1 cellular context compared by ENCODE assay signal in genomic region chr20:35284267-35284991, GRCh38.
A peak's percentile ranks its signal among the peaks of the same experiment; 100 is the strongest.
TF ChIP-seq lines count a peak whose summit lies in the region.

Gene EIF6, minus strand, starts transcription at chr20:35284772. Its CDS starts 285 bp downstream, at chr20:35284487.

TF ChIP-seq in K562, 482 proteins besides CTCF, POLR2A, EP300 and RAD21 (continued from another document and continues in another):
- TF ChIP-seq PHF20 (IDR thresholded peaks at IDR 0.05; ENCODE audit: partially characterized antibody) (peak; percentile 84), FOXK2 (conservative IDR thresholded peaks at IDR 0.05 in 1 of 2, IDR thresholded peaks at IDR 0.05 in 1 of 2; ENCODE audit: low read depth in 2 of 2) (peak in 1 of 2 experiments; percentile 41; a peak in 1 of 4 replicates), NR2C1 (IDR thresholded peaks at IDR 0.05) (no peak), NR2C1 (tag; IDR thresholded peaks at IDR 0.05) (peak; percentile 58; the same call in 1 of the 2 replicates), TGIF2 (CRISPR knock-in tag; IDR thresholded peaks at IDR 0.05) (0 out of 2 replicates have a peak, but pooled peaks have one; percentile 37), ETV6 (IDR thresholded peaks at IDR 0.05; ENCODE audit: borderline replicate concordance in 1 of 2, low read depth in 2 of 2, low read length in 1 of 2) (peak in 1 of 2 experiments; percentile 67; a peak in 3 of 4 replicates), ETV6 (CRISPR knock-in tag; IDR thresholded peaks at IDR 0.05; ENCODE audit: borderline replicate concordance) (no peak), PCBP1 (IDR thresholded peaks at IDR 0.05; ENCODE audit: low read depth, low read length, poor library complexity, severe bottlenecking) (peak; percentile 58), BCOR (IDR thresholded peaks at IDR 0.05) (0 out of 2 replicates have a peak, but pooled peaks have one; percentile 6), CSDE1 (IDR thresholded peaks at IDR 0.05) (no peak), ID3 (CRISPR knock-in tag; IDR thresholded peaks at IDR 0.05) (no peak), ID3 (tag; IDR thresholded peaks at IDR 0.05) (no peak), YY1 (IDR thresholded peaks at IDR 0.05; ENCODE audit: borderline replicate concordance in 1 of 3, control insufficient read depth in 1 of 3, extremely low read depth in 1 of 3, insufficient read depth in 3 of 3, insufficient read length in 1 of 3, insufficient replicate concordance in 2 of 3, low read depth in 1 of 3, low read length in 2 of 3) (peak in 1 of 3 experiments; percentile 31), ZNF175 (CRISPR knock-in tag; IDR thresholded peaks at IDR 0.05; ENCODE audit: low read depth) (no peak), CTBP1 (IDR thresholded peaks at IDR 0.05; ENCODE audit: borderline replicate concordance) (0 out of 2 replicates have a peak, but pooled peaks have one; percentile 24), SMAD1 (IDR thresholded peaks at IDR 0.05; ENCODE audit: low read depth, low read length, partially characterized antibody) (peak; percentile 62), NCOA4 (IDR thresholded peaks at IDR 0.05; ENCODE audit: partially characterized antibody) (no peak), ETV1 (tag; conservative IDR thresholded peaks at IDR 0.05; ENCODE audit: low read depth) (peak; percentile 77), THRAP3 (IDR thresholded peaks at IDR 0.05; ENCODE audit: borderline replicate concordance) (no peak), DPF2 (IDR thresholded peaks at IDR 0.05) (no peak), SP2 (IDR thresholded peaks at IDR 0.05; ENCODE audit: extremely low read depth, low read depth, low read length, poor library complexity, severe bottlenecking) (peak; percentile 97), ZNF584 (CRISPR knock-in tag; IDR thresholded peaks at IDR 0.05; ENCODE audit: low read depth) (no peak), NRF1 (conservative IDR thresholded peaks at IDR 0.05 in 1 of 2, IDR thresholded peaks at IDR 0.05 in 1 of 2) (peak; percentile 73 to 77), ZC3H4 (CRISPR knock-in tag; IDR thresholded peaks at IDR 0.05; ENCODE audit: borderline replicate concordance) (peak; percentile 66; the same call in 1 of the 2 replicates), TBP (optimal IDR thresholded peaks at IDR 0.05; ENCODE audit: low read depth, low read length) (peak; percentile 79), TAF7 (tag; IDR thresholded peaks at IDR 0.05) (0 out of 2 replicates have a peak, but pooled peaks have one; percentile 9), BHLHE40 (IDR thresholded peaks at IDR 0.05; ENCODE audit: low read length) (peak; percentile 32; the same call in 1 of the 2 replicates), ZNF232 (CRISPR knock-in tag; IDR thresholded peaks at IDR 0.05) (0 out of 2 replicates have a peak, but pooled peaks have one; percentile 23), SAFB (IDR thresholded peaks at IDR 0.05; ENCODE audit: borderline replicate concordance, low read depth, low read length) (no peak), MEIS2 (IDR thresholded peaks at IDR 0.05; ENCODE audit: partially characterized antibody) (peak; percentile 70), SNIP1 (IDR thresholded peaks at IDR 0.05; ENCODE audit: low read depth) (peak; percentile 87), JUND (IDR thresholded peaks at IDR 0.05; ENCODE audit: borderline replicate concordance, low read depth, low read length) (peak; percentile 40), JUND (tag; IDR thresholded peaks at IDR 0.05; ENCODE audit: borderline replicate concordance, low read depth, low read length) (no peak; the same call in 2 of the 3 replicates), KLF10 (CRISPR knock-in tag; IDR thresholded peaks at IDR 0.05) (no peak), MTA2 (IDR thresholded peaks at IDR 0.05; ENCODE audit: low read depth) (no peak), MYBL2 (IDR thresholded peaks at IDR 0.05; ENCODE audit: low read depth) (no peak), MYBL2 (CRISPR knock-in tag; IDR thresholded peaks at IDR 0.05; ENCODE audit: borderline replicate concordance) (no peak), ELF1 (tag; IDR thresholded peaks at IDR 0.05) (peak; percentile 95), MAZ (CRISPR knock-in tag; conservative IDR thresholded peaks at IDR 0.05 in 1 of 2, IDR thresholded peaks at IDR 0.05 in 1 of 2) (peak; percentile 68 to 92), SMARCB1 (IDR thresholded peaks at IDR 0.05; ENCODE audit: insufficient read length, low read depth) (no peak), SREBF2 (CRISPR knock-in tag; IDR thresholded peaks at IDR 0.05) (no peak), HNRNPLL (IDR thresholded peaks at IDR 0.05; ENCODE audit: low read depth, low read length, poor library complexity, severe bottlenecking) (peak; percentile 21), ZNF253 (CRISPR knock-in tag; conservative IDR thresholded peaks at IDR 0.05) (no peak), RCOR1 (IDR thresholded peaks at IDR 0.05; ENCODE audit: borderline replicate concordance in 1 of 2, low read depth in 2 of 2, low read length in 2 of 2) (peak in 1 of 2 experiments; percentile 40; a peak in 1 of 4 replicates), CCNT2 (IDR thresholded peaks at IDR 0.05; ENCODE audit: borderline replicate concordance, extremely low read depth, insufficient read length, low read depth, low read length) (peak; percentile 13), SMAD4 (CRISPR knock-in tag; conservative IDR thresholded peaks at IDR 0.05) (peak; percentile 75)
- TF ChIP-seq, protein P1, sequence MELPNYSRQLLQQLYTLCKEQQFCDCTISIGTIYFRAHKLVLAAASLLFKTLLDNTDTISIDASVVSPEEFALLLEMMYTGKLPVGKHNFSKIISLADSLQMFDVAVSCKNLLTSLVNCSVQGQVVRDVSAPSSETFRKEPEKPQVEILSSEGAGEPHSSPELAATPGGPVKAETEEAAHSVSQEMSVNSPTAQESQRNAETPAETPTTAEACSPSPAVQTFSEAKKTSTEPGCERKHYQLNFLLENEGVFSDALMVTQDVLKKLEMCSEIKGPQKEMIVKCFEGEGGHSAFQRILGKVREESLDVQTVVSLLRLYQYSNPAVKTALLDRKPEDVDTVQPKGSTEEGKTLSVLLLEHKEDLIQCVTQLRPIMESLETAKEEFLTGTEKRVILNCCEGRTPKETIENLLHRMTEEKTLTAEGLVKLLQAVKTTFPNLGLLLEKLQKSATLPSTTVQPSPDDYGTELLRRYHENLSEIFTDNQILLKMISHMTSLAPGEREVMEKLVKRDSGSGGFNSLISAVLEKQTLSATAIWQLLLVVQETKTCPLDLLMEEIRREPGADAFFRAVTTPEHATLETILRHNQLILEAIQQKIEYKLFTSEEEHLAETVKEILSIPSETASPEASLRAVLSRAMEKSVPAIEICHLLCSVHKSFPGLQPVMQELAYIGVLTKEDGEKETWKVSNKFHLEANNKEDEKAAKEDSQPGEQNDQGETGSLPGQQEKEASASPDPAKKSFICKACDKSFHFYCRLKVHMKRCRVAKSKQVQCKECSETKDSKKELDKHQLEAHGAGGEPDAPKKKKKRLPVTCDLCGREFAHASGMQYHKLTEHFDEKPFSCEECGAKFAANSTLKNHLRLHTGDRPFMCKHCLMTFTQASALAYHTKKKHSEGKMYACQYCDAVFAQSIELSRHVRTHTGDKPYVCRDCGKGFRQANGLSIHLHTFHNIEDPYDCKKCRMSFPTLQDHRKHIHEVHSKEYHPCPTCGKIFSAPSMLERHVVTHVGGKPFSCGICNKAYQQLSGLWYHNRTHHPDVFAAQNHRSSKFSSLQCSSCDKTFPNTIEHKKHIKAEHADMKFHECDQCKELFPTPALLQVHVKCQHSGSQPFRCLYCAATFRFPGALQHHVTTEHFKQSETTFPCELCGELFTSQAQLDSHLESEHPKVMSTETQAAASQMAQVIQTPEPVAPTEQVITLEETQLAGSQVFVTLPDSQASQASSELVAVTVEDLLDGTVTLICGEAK (IDR thresholded peaks at IDR 0.05): peak; percentile 95
- TF ChIP-seq, protein P1 (CRISPR knock-in tag; IDR thresholded peaks at IDR 0.05): no peak
- TF ChIP-seq, protein P2, sequence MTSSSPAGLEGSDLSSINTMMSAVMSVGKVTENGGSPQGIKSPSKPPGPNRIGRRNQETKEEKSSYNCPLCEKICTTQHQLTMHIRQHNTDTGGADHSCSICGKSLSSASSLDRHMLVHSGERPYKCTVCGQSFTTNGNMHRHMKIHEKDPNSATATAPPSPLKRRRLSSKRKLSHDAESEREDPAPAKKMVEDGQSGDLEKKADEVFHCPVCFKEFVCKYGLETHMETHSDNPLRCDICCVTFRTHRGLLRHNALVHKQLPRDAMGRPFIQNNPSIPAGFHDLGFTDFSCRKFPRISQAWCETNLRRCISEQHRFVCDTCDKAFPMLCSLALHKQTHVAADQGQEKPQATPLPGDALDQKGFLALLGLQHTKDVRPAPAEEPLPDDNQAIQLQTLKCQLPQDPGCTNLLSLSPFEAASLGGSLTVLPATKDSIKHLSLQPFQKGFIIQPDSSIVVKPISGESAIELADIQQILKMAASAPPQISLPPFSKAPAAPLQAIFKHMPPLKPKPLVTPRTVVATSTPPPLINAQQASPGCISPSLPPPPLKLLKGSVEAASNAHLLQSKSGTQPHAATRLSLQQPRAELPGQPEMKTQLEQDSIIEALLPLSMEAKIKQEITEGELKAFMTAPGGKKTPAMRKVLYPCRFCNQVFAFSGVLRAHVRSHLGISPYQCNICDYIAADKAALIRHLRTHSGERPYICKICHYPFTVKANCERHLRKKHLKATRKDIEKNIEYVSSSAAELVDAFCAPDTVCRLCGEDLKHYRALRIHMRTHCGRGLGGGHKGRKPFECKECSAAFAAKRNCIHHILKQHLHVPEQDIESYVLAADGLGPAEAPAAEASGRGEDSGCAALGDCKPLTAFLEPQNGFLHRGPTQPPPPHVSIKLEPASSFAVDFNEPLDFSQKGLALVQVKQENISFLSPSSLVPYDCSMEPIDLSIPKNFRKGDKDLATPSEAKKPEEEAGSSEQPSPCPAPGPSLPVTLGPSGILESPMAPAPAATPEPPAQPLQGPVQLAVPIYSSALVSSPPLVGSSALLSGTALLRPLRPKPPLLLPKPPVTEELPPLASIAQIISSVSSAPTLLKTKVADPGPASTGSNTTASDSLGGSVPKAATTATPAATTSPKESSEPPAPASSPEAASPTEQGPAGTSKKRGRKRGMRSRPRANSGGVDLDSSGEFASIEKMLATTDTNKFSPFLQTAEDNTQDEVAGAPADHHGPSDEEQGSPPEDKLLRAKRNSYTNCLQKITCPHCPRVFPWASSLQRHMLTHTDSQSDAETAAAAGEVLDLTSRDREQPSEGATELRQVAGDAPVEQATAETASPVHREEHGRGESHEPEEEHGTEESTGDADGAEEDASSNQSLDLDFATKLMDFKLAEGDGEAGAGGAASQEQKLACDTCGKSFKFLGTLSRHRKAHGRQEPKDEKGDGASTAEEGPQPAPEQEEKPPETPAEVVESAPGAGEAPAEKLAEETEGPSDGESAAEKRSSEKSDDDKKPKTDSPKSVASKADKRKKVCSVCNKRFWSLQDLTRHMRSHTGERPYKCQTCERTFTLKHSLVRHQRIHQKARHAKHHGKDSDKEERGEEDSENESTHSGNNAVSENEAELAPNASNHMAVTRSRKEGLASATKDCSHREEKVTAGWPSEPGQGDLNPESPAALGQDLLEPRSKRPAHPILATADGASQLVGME (CRISPR knock-in tag; IDR thresholded peaks at IDR 0.05): no peak
